ENCODE assay signal across 27 cellular contexts in genomic region chr2:44137872-44138551, GRCh38. TPM values are rescaled to one million over a fixed set of nuclear protein-coding genes. Genes with fewer than 3 reads are reported as not detected.
A peak's percentile ranks its signal among the peaks of the same experiment; 100 is the strongest.
DNase-seq lines count a peak whose midpoint lies in the region; ATAC-seq, FAIRE-seq and TF ChIP-seq lines count a peak whose summit lies in the region.
"Had no signal": no experiment of that assay in that cellular context is flagged by ENCODE, and none has a peak within 500 bp of the region (broad histone marks: within the 10 kb centered on the region; RNA-seq: fewer than 3 reads in every experiment).

No MANE protein-coding gene starts in this region.

- H3K4me1 ChIP-seq in HUES48 (ENCODE audit: control insufficient read depth, insufficient read depth, low read length) (peaks cover 43% of the 10 kb centered on the region), H1 (replicated peaks in 1 of 4; ENCODE audit: control insufficient read depth in 3 of 4, insufficient read depth in 4 of 4, low read length in 3 of 4) (peaks cover 5 to 24% (median 20%) of the 10 kb centered on the region in 4 experiments; a peak in 6 of 7 replicates), hepatocyte (ENCODE audit: insufficient read depth) (no peaks in the 10 kb centered on the region)
- H3K4me1 ChIP-seq: adrenal gland, parathyroid adenoma, testis had no signal

- H3K36me3 ChIP-seq in HUES48 (ENCODE audit: control insufficient read depth, insufficient read depth, low read length) (no peaks in the 10 kb centered on the region), H1 (ENCODE audit: control insufficient read depth in 2 of 4, insufficient read depth in 4 of 4, low read length in 3 of 4) (no peaks in the 10 kb centered on the region), hepatocyte (replicated peaks; ENCODE audit: insufficient read depth, low read depth) (no peaks in the 10 kb centered on the region)
- H3K36me3 ChIP-seq: adrenal gland, left ventricle myocardium inferior had no signal

- H3K4me3 ChIP-seq in HUES48 (ENCODE audit: low read depth, low read length) (0 out of 2 replicates have a peak overlapping the region, but pooled peaks have one; percentile 0), H1 (ENCODE audit: extremely low read depth in 1 of 4, insufficient read depth in 2 of 4, low read depth in 3 of 4, low read length in 4 of 4) (peak overlapping the region in 1 of 4 experiments; percentile 7; a peak in 2 of 8 replicates), hepatocyte (no peak overlapping the region)
- H3K4me3 ChIP-seq: adrenal gland, GM12878, left ventricle myocardium inferior, PC-9, testis had no signal

- peak in 1 of 2 experiments; percentile 52; a peak in 2 of 3 replicates for TF ChIP-seq POLR2A in H1 (IDR thresholded peaks at IDR 0.05; ENCODE audit: control extremely low read depth in 1 of 2, low read depth in 2 of 2, low read length in 2 of 2)

- H3K9me2 ChIP-seq in hepatocyte (replicated peaks; ENCODE audit: insufficient read depth): no peaks in the 10 kb centered on the region
- H3K9me2 ChIP-seq: SK-N-SH had no signal

- H4K5ac ChIP-seq in H1 (ENCODE audit: insufficient read length, low read depth, low read length): peak overlapping the region; percentile 69

- H3K9me3 ChIP-seq in HUES48 (ENCODE audit: control insufficient read depth, insufficient read depth, low read length) (no peaks in the 10 kb centered on the region; the same call in 1 of the 2 replicates), H1 (ENCODE audit: insufficient read depth in 2 of 2, low read depth in 1 of 2, low read length in 1 of 2) (peaks cover 6 to 8% of the 10 kb centered on the region in 2 experiments; a peak in 1 of 4 replicates), hepatocyte (ENCODE audit: low read depth) (no peaks in the 10 kb centered on the region)
- H3K9me3 ChIP-seq: adrenal gland, left ventricle myocardium inferior, SK-N-SH, testis had no signal

- WGBS in H1 (ENCODE audit: extremely low coverage in 1 of 2, insufficient coverage in 1 of 2, insufficient read length in 1 of 2, insufficient replicate concordance in 2 of 2, low coverage in 1 of 2, low lambda C conversion rate in 2 of 2, missing lambda C conversion rate in 1 of 2), 2 experiments: 39% methylated on average over 4 of the region's 4 CpGs; no CpG with 5 or more reads in 1 of the 2 experiments
- 87% methylated on average over 4 of the region's 4 CpGs for WGBS in hepatocyte (ENCODE audit: low lambda C conversion rate, missing lambda C conversion rate)

- H3K18ac ChIP-seq in H1 (ENCODE audit: extremely low read depth, low read length): peak overlapping the region; percentile 92

- no peaks in the 10 kb centered on the region for H3K79me2 ChIP-seq in H1 (ENCODE audit: control insufficient read depth in 1 of 2, insufficient read depth in 2 of 2, low read length in 2 of 2)
- H3K79me2 ChIP-seq in hepatocyte: no peaks in the 10 kb centered on the region
- H3K79me2 ChIP-seq: parathyroid adenoma had no signal

- H3K23me2 ChIP-seq in H1 (ENCODE audit: low read depth, low read length): no peaks in the 10 kb centered on the region

- H3K4me2 ChIP-seq in H1 (ENCODE audit: insufficient read depth in 1 of 2, low read depth in 2 of 2, low read length in 2 of 2) (peak overlapping the region; percentile 4 to 47; a peak in 3 of 4 replicates), hepatocyte (no peak overlapping the region)
- H3K4me2 ChIP-seq: PC-9, SK-N-SH had no signal

- no peaks in the 10 kb centered on the region for H4K20me1 ChIP-seq in H1 (replicated peaks in 1 of 2; ENCODE audit: control insufficient read depth in 1 of 2, insufficient read depth in 2 of 2, low read length in 2 of 2)
- H4K20me1 ChIP-seq in hepatocyte (ENCODE audit: insufficient read depth, poor library complexity, severe bottlenecking): no peaks in the 10 kb centered on the region

- H3K27me3 ChIP-seq in HUES48 (ENCODE audit: control insufficient read depth, insufficient read depth, low read length) (no peaks in the 10 kb centered on the region), H1 (replicated peaks in 1 of 4; ENCODE audit: control insufficient read depth in 3 of 4, extremely low read depth in 1 of 4, insufficient read depth in 3 of 4, low read length in 3 of 4) (no peaks in the 10 kb centered on the region), hepatocyte (no peaks in the 10 kb centered on the region)
- H3K27me3 ChIP-seq: adrenal gland, testis had no signal

- DNase-seq in ELF-1 (ENCODE audit: low read depth, low spot score) (peak; percentile 60), H1 (ENCODE audit: low read depth in 1 of 2, low spot score in 2 of 2) (peak in 1 of 2 experiments; percentile 70), iPS-NIHi7 (ENCODE audit: extremely low spot score) (peak; percentile 32), hepatocyte (ENCODE audit: low spot score) (no peak)
- DNase-seq in activated CD4-positive, alpha-beta T cell treated with anti-CD3 and anti-CD28 coated beads, Interleukin-2, amount 50 U/mL, for 4 hours: no peak
- DNase-seq: ACHN; activated CD4-positive, alpha-beta memory T cell treated with anti-CD3 and anti-CD28 coated beads for 36 hours; activated CD4-positive, CD25-positive, alpha-beta regulatory T cell treated with anti-CD3 and anti-CD28 coated beads, Interleukin-2, amount 50 U/mL, for 72 hours; activated naive CD4-positive, alpha-beta T cell treated with anti-CD3 and anti-CD28 coated beads for 36 hours; adrenal gland; CD4-positive, alpha-beta memory T cell; DMS 273 treated with DMSO at 0.1 percent for 48 hours; effector memory CD8-positive, alpha-beta T cell; foreskin melanocyte; left ventricle myocardium inferior; mesenchymal stem cell; NCI-H1930; NCI-H524 treated with DMSO at 0.1 percent for 48 hours; PC-9; SK-N-SH; stimulated activated CD4-positive, alpha-beta T cell treated with anti-CD3 and anti-CD28 coated beads, Interleukin-1b, Interleukin-23, amount 100 ng/mL, for 48 hours; testis had no signal

- peak overlapping the region; percentile 75 for H3K9ac ChIP-seq in HUES48 (ENCODE audit: low read depth, low read length)
- H3K9ac ChIP-seq in H1 (replicated peaks in 1 of 4; ENCODE audit: extremely low read depth in 1 of 4, low read depth in 3 of 4, low read length in 3 of 4): no peak overlapping the region; a peak in 1 of 7 replicates
- H3K9ac ChIP-seq: parathyroid adenoma, SK-N-SH had no signal

- POLR2A ChIA-PET in H1 (lab: Charles Lee; ENCODE audit: partially characterized antibody): interaction anchor here (0.6 to 2.5 kb wide), 14 partner anchors 9 to 246 kb away, joined by 3 to 20 read pairs (median 4); partner anchors contain the start of gene PPM1B

- no peak overlapping the region for H3K56ac ChIP-seq in H1 (replicated peaks; ENCODE audit: insufficient read length, low read depth, low read length)

- H3K23ac ChIP-seq in H1 (ENCODE audit: insufficient read length): no peak overlapping the region

- ATAC-seq in HG02623 (IDR thresholded peaks at IDR 0.05; ENCODE audit: unreplicated experiment): no peak
- ATAC-seq: effector memory CD8-positive, alpha-beta T cell; GM12878 had no signal

- no peak overlapping the region for H2BK15ac ChIP-seq in H1 (ENCODE audit: low read length)

- peak overlapping the region; percentile 93; the same call in 1 of the 2 replicates for H2BK5ac ChIP-seq in H1 (ENCODE audit: low read depth, low read length)

- H2BK20ac ChIP-seq in H1 (ENCODE audit: low read length): peak overlapping the region; percentile 76; the same call in 1 of the 2 replicates

- peak; percentile 98 for FAIRE-seq in H1 (lab: Jason Lieb, UNC)
- FAIRE-seq: GM12878, H54 had no signal

- H3K27ac ChIP-seq in HUES48 (ENCODE audit: low read depth, low read length) (peak overlapping the region; percentile 100), H1 (ENCODE audit: low read depth, low read length) (peak overlapping the region; percentile 69; the same call in 1 of the 2 replicates), hepatocyte (no peak overlapping the region)
- H3K27ac ChIP-seq: adrenal gland, left ventricle myocardium inferior, parathyroid adenoma, PC-9, testis had no signal

- peak overlapping the region; percentile 58 for H4K8ac ChIP-seq in H1 (ENCODE audit: extremely low read depth, insufficient read depth, low read length)

- H2BK12ac ChIP-seq in H1 (ENCODE audit: low read depth, low read length): peak overlapping the region; percentile 94

- CTCF ChIA-PET in H1 (lab: Charles Lee; ENCODE audit: partially characterized antibody): interaction anchor here (1.1 to 1.4 kb wide), 2 partner anchors 46 to 51 kb away, joined by 3 to 5 read pairs; no protein-coding TSS in a partner anchor

- TF ChIP-seq RAD21 in H1 (IDR thresholded peaks at IDR 0.05 in 1 of 2, conservative IDR thresholded peaks at IDR 0.05 in 1 of 2; ENCODE audit: low read depth in 2 of 2, low read length in 2 of 2): no peak

- peak overlapping the region; percentile 85 for H2BK120ac ChIP-seq in H1 (replicated peaks; ENCODE audit: low read depth, low read length)

- TF ChIP-seq EP300 in H1 (IDR thresholded peaks at IDR 0.05; ENCODE audit: borderline replicate concordance in 1 of 2, low read depth in 2 of 2, low read length in 2 of 2): no peak

- no peak overlapping the region for H3K4ac ChIP-seq in H1 (replicated peaks; ENCODE audit: insufficient read length, low read depth, low read length)

- H4K91ac ChIP-seq in H1 (replicated peaks; ENCODE audit: insufficient read length, low read length): peak overlapping the region; percentile 3

- no peak overlapping the region for H3K14ac ChIP-seq in H1 (ENCODE audit: insufficient read length)

- TF ChIP-seq CTCF in H1 (IDR thresholded peaks at IDR 0.05; ENCODE audit: control extremely low read depth in 1 of 3, insufficient read depth in 1 of 3, low read depth in 1 of 3, low read length in 3 of 3): no peak
- TF ChIP-seq CTCF in hepatocyte (IDR thresholded peaks at IDR 0.05; ENCODE audit: poor library complexity): no peak

- H2AFZ ChIP-seq in H1 (ENCODE audit: low read length) (no peak overlapping the region), hepatocyte (no peak overlapping the region)
- H2AFZ ChIP-seq: parathyroid adenoma, PC-9 had no signal

- H3K79me1 ChIP-seq in H1 (ENCODE audit: low read depth, low read length): no peaks in the 10 kb centered on the region

- H2AK5ac ChIP-seq in H1 (ENCODE audit: low read depth, low read length): peak overlapping the region; percentile 48

TF ChIP-seq in H1, 55 proteins besides CTCF, POLR2A, EP300 and RAD21 (continues in another document):
- TF ChIP-seq SP1 (IDR thresholded peaks at IDR 0.05; ENCODE audit: low read depth, low read length) (peak; percentile 68; the same call in 1 of the 2 replicates), ASH2L (IDR thresholded peaks at IDR 0.05; ENCODE audit: low read length) (no peak)

RNA-seq across cellular contexts. Expression of gene PPM1B, which starts 30.7 kb away (rescaled TPM):
- total RNA-seq in H1 (2021; fragmentation: NEBNext Ultra II Directional; extraction: Animal tissue kit (Norgen Biotek cat#: 25700)): 126 TPM in 2 replicates
- polyA plus RNA-seq in H1 (2011; rRNA removed) (33.3 and 43.6 TPM in 2 replicates), hepatocyte (36.0 and 39.1 TPM in 2 replicates)
- polyA plus RNA-seq in H1 (2011; cell fraction: cytosol; rRNA removed): 73.1 TPM
- 18.1 TPM for polyA plus RNA-seq in H1 (2011; cell fraction: nucleus; rRNA removed)
- polyA plus RNA-seq in H1 (2012, experiment 1 of 2): 111 to 178 TPM (median 130 TPM) in 4 replicates
- 10.8 TPM for polyA plus RNA-seq in H1 (2012, experiment 2 of 2)
- 81.3 TPM for polyA plus RNA-seq in H1 (2013, experiment 1 of 2)
- polyA plus RNA-seq in H1 (2013, experiment 2 of 2): 79.6 TPM
- 134 and 140 TPM in 2 replicates for polyA minus RNA-seq in H1 (2011; rRNA and poly(A)+ RNA removed)
- 99.5 TPM for polyA minus RNA-seq in H1 (2011; cell fraction: cytosol; rRNA and poly(A)+ RNA removed)
- 116 TPM for polyA minus RNA-seq in H1 (2011; cell fraction: nucleus; rRNA and poly(A)+ RNA removed)
- total RNA-seq in hepatocyte: 48.1 and 49.1 TPM in 2 replicates

Comparison
In these comparisons a context has a peak if more than half of its experiments do, and no peak if none do; other contexts are left out.
1. DNase-seq: peak in ELF-1 (single experiment) and iPS-NIHi7 (single experiment); none in hepatocyte (single experiment) and activated CD4-positive, alpha-beta T cell treated with anti-CD3 and anti-CD28 coated beads, Interleukin-2, amount 50 U/mL, for 4 hours (0 of 2).